Comparison of ENCODE assay signal across 19 cellular contexts in genomic region chr14:50389668-50390441, GRCh38. TPM values are rescaled to one million over a fixed set of nuclear protein-coding genes. Genes with fewer than 3 reads are reported as not detected.
DNase-seq lines count a peak whose midpoint lies in the region; ATAC-seq and TF ChIP-seq lines count a peak whose summit lies in the region.
"Had no signal": no experiment of that assay in that cellular context is flagged by ENCODE, and none has a peak within 500 bp of the region (broad histone marks: within the 10 kb centered on the region; RNA-seq: fewer than 3 reads in every experiment).

No MANE protein-coding gene starts in this region.

- CTCF ChIA-PET in HEK293T (lab: Yijun Ruan, JAX), result no interaction called here
- CTCF ChIA-PET in CD4-positive, alpha-beta memory T cell (lab: Charles Lee; ENCODE audit: partially characterized antibody), result no interaction called here

- H3K23ac ChIP-seq in neuronal stem cell (ENCODE audit: low read depth, low read length, poor library complexity), result no peak overlapping the region

- H3K27me3 Mint-ChIP-seq in CD4-positive, alpha-beta memory T cell, result no peaks in the 10 kb centered on the region

- no peak for ATAC-seq in HG03025 (IDR thresholded peaks at IDR 0.05; ENCODE audit: low FRiP score, unreplicated experiment)
- ATAC-seq: HCT116, PC-3, Right ventricle myocardium inferior had no signal

- no peaks in the 10 kb centered on the region for H3K4me1 Mint-ChIP-seq in CD4-positive, alpha-beta memory T cell
- H3K4me1 Mint-ChIP-seq: CD14-positive monocyte had no signal

- peak overlapping the region; percentile 5 to 28 for H3K27ac ChIP-seq in mucosa of rectum (ENCODE audit: low read depth in 2 of 2, low read length in 2 of 2)
- no peak overlapping the region for H3K27ac ChIP-seq in neuronal stem cell (replicated peaks; ENCODE audit: low read length)
- no peak overlapping the region for H3K27ac ChIP-seq in CD4-positive, alpha-beta memory T cell (ENCODE audit: low read depth, low read length)
- H3K27ac ChIP-seq: GM23248 had no signal

- no peaks in the 10 kb centered on the region for H3K36me3 Mint-ChIP-seq in CD4-positive, alpha-beta memory T cell
- H3K36me3 Mint-ChIP-seq: CD14-positive monocyte had no signal

- no peak overlapping the region for H2BK120ac ChIP-seq in neuronal stem cell (ENCODE audit: low read depth, low read length)

- POLR2A ChIA-PET in HEK293T (lab: Yijun Ruan, JAX), result interaction anchor here (1.4 kb wide), 1 partner anchor 8 kb away, joined by 5 read pairs; no protein-coding TSS in a partner anchor
- POLR2A ChIA-PET in CD4-positive, alpha-beta memory T cell (lab: Charles Lee; ENCODE audit: partially characterized antibody), result no interaction called here

- H3K27me3 ChIP-seq in mucosa of rectum (ENCODE audit: control insufficient read depth in 2 of 2, insufficient read depth in 2 of 2, low read length in 2 of 2) (no peaks in the 10 kb centered on the region), neuronal stem cell (ENCODE audit: control insufficient read depth in 3 of 3, insufficient read depth in 3 of 3, low read depth in 1 of 3, low read length in 3 of 3) (no peaks in the 10 kb centered on the region)
- no peaks in the 10 kb centered on the region for H3K27me3 ChIP-seq in CD4-positive, alpha-beta memory T cell (ENCODE audit: insufficient read depth, low read length)

- H3K79me1 ChIP-seq in neuronal stem cell (ENCODE audit: low read depth, low read length), result peaks cover 1% of the 10 kb centered on the region

- H3K4me2 ChIP-seq in neuronal stem cell (ENCODE audit: insufficient read depth, low read length, poor library complexity, severe bottlenecking), result no peak overlapping the region

- H3K18ac ChIP-seq in neuronal stem cell (ENCODE audit: low read length), result no peak overlapping the region

- no peak overlapping the region for H4K8ac ChIP-seq in neuronal stem cell (ENCODE audit: low read depth, low read length)

- peak; percentile 26 for DNase-seq in activated CD8-positive, alpha-beta memory T cell treated with anti-CD3 and anti-CD28 coated beads for 24 hours
- no peak for DNase-seq in activated CD8-positive, alpha-beta memory T cell treated with anti-CD3 and anti-CD28 coated beads, Interleukin-2, amount 50 U/mL, for 4 hours
- DNase-seq in kidney glomerular epithelial cell (lab: John Stamatoyannopoulos, UW) (peak; percentile 39), neuronal stem cell (ENCODE audit: low spot score) (no peak), HEK293T (ENCODE audit: extremely low spot score) (no peak)
- no peak for DNase-seq in CD4-positive, alpha-beta memory T cell
- DNase-seq: DMS79 treated with DMSO at 0.1 percent for 48 hours, GDM1, GM23248, NCI-H146, NCI-H2081 treated with DMSO at 0.1 percent for 48 hours, NCI-H524, PC-3 had no signal

- H2AFZ ChIP-seq in neuronal stem cell (ENCODE audit: low read length), result no peak overlapping the region
- H2AFZ ChIP-seq: GM23248 had no signal

- no peak overlapping the region for H3K4me3 ChIP-seq in mucosa of rectum (ENCODE audit: low read length in 2 of 2)
- H3K4me3 ChIP-seq in neuronal stem cell (ENCODE audit: low read length in 2 of 2), result no peak overlapping the region
- no peak overlapping the region for H3K4me3 ChIP-seq in CD4-positive, alpha-beta memory T cell (ENCODE audit: low read length in 2 of 2)
- H3K4me3 ChIP-seq: GM23248 had no signal

- H3K9ac ChIP-seq in mucosa of rectum (ENCODE audit: low read depth in 1 of 2, low read length in 2 of 2), result no peak overlapping the region
- no peak overlapping the region for H3K9ac ChIP-seq in neuronal stem cell (ENCODE audit: low read depth, low read length, poor library complexity)
- H3K9ac ChIP-seq: GM23248 had no signal

- no peak overlapping the region for H3K27ac Mint-ChIP-seq in CD4-positive, alpha-beta memory T cell

- no peaks in the 10 kb centered on the region for H3K9me3 ChIP-seq in mucosa of rectum (ENCODE audit: control insufficient read depth in 2 of 2, low read length in 2 of 2)
- no peaks in the 10 kb centered on the region for H3K9me3 ChIP-seq in neuronal stem cell (replicated peaks in 1 of 2; ENCODE audit: control insufficient read depth in 2 of 2, insufficient read depth in 1 of 2, low read depth in 1 of 2, low read length in 2 of 2)
- H3K9me3 ChIP-seq in CD4-positive, alpha-beta memory T cell (ENCODE audit: control insufficient read depth in 1 of 2, low read length in 2 of 2), result no peaks in the 10 kb centered on the region
- H3K9me3 ChIP-seq: Caco-2 had no signal

- intact Hi-C loops in CD4-positive, alpha-beta memory T cell (cut with micrococcal nuclease), result no loop called here

- no peak overlapping the region for H4K91ac ChIP-seq in neuronal stem cell (ENCODE audit: low read depth, low read length, poor library complexity)

- H2BK15ac ChIP-seq in neuronal stem cell (ENCODE audit: low read length), result no peak overlapping the region

- no CpG with 5 or more reads among the region's 9 CpGs for WGBS in neuronal stem cell (ENCODE audit: extremely low coverage in 2 of 2, insufficient read length in 2 of 2, insufficient replicate concordance in 1 of 2), 2 donors

- no peak overlapping the region for H2BK5ac ChIP-seq in neuronal stem cell (ENCODE audit: low read length)

- no peak overlapping the region for H2BK12ac ChIP-seq in neuronal stem cell (ENCODE audit: low read length)

- H3K36me3 ChIP-seq in mucosa of rectum (ENCODE audit: control insufficient read depth in 2 of 2, insufficient read depth in 2 of 2, low read length in 2 of 2) (no peaks in the 10 kb centered on the region), neuronal stem cell (replicated peaks in 1 of 2; ENCODE audit: control insufficient read depth in 2 of 2, insufficient read depth in 2 of 2, low read length in 2 of 2) (no peaks in the 10 kb centered on the region)
- H3K36me3 ChIP-seq in CD4-positive, alpha-beta memory T cell (ENCODE audit: insufficient read depth, low read length), result no peaks in the 10 kb centered on the region

- H3K4me3 Mint-ChIP-seq in CD4-positive, alpha-beta memory T cell, result no peak overlapping the region
- H3K4me3 Mint-ChIP-seq: CD14-positive monocyte had no signal

- no peak overlapping the region for H3K14ac ChIP-seq in neuronal stem cell (ENCODE audit: low read length)

- H3K4me1 ChIP-seq in mucosa of rectum (ENCODE audit: control insufficient read depth in 2 of 2, insufficient read depth in 2 of 2, low read length in 2 of 2) (peaks cover 21 to 24% of the 10 kb centered on the region in 2 donors), neuronal stem cell (ENCODE audit: control insufficient read depth in 2 of 2, insufficient read depth in 1 of 2, low read depth in 1 of 2, low read length in 2 of 2) (peaks cover 0 to 2% of the 10 kb centered on the region in 2 donors)
- no peaks in the 10 kb centered on the region for H3K4me1 ChIP-seq in CD4-positive, alpha-beta memory T cell (ENCODE audit: insufficient read depth, low read length)

- H3K9me3 Mint-ChIP-seq in CD4-positive, alpha-beta memory T cell, result peaks cover 0 to 1% (median 0%) of the 10 kb centered on the region in 8 donors
- H3K9me3 Mint-ChIP-seq: CD14-positive monocyte had no signal

- no peak overlapping the region for H2AK5ac ChIP-seq in neuronal stem cell (ENCODE audit: low read depth, low read length)

- H3K4ac ChIP-seq in neuronal stem cell (ENCODE audit: low read length), result no peak overlapping the region

TF ChIP-seq in HEK293T, 16 proteins besides CTCF, POLR2A, EP300 and RAD21:
- TF ChIP-seq ARNT (IDR thresholded peaks at IDR 0.05) (no peak), FOXA1 (IDR thresholded peaks at IDR 0.05) (no peak), TARDBP (IDR thresholded peaks at IDR 0.05) (no peak), SUZ12 (IDR thresholded peaks at IDR 0.05) (no peak), PKNOX1 (IDR thresholded peaks at IDR 0.05) (no peak), ELF4 (IDR thresholded peaks at IDR 0.05) (no peak), NFRKB (IDR thresholded peaks at IDR 0.05) (no peak), SP1 (IDR thresholded peaks at IDR 0.05) (no peak), L3MBTL2 (conservative IDR thresholded peaks at IDR 0.05) (no peak), FOXK2 (IDR thresholded peaks at IDR 0.05) (no peak), BHLHE40 (IDR thresholded peaks at IDR 0.05; ENCODE audit: borderline replicate concordance) (no peak), LEF1 (IDR thresholded peaks at IDR 0.05; ENCODE audit: borderline replicate concordance) (no peak), FOXM1 (IDR thresholded peaks at IDR 0.05; ENCODE audit: borderline replicate concordance) (no peak), CTBP1 (IDR thresholded peaks at IDR 0.05; ENCODE audit: borderline replicate concordance) (no peak), HDGF (IDR thresholded peaks at IDR 0.05; ENCODE audit: borderline replicate concordance) (no peak)

RNA-seq across cellular contexts. Expression of gene CDKL1, which starts 6.8 kb away (rescaled TPM):
- polyA plus RNA-seq in neuronal stem cell (2013, experiment 1 of 2), result 1.5 TPM
- 3.0 TPM for polyA plus RNA-seq in neuronal stem cell (2013, experiment 2 of 2)
- 1 to 10 TPM; 6.4 to 6.5 TPM for total RNA-seq in CD4-positive, alpha-beta memory T cell
- 10 to 100 TPM in 1 of 2 donors, 1 to 10 TPM in 1; 1.6 to 12.0 TPM for polyA plus RNA-seq in CD4-positive, alpha-beta memory T cell

Comparison
In these comparisons a context has a peak if more than half of its experiments do, and no peak if none do; other contexts are left out.
1. DNase-seq: peak in activated CD8-positive, alpha-beta memory T cell treated with anti-CD3 and anti-CD28 coated beads for 24 hours (single experiment) and kidney glomerular epithelial cell (single experiment); none in activated CD8-positive, alpha-beta memory T cell treated with anti-CD3 and anti-CD28 coated beads, Interleukin-2, amount 50 U/mL, for 4 hours (single experiment), neuronal stem cell (single experiment), HEK293T (single experiment) and CD4-positive, alpha-beta memory T cell (0 of 5).
2. H3K27ac ChIP-seq: peak in mucosa of rectum (2 of 2); none in neuronal stem cell (single experiment) and CD4-positive, alpha-beta memory T cell (single experiment).